Comparison of ENCODE assay signal across 8 cellular contexts in genomic region chr16:89560413-89561194, GRCh38. TPM values are rescaled to one million over a fixed set of nuclear protein-coding genes. Genes with fewer than 3 reads are reported as not detected.
DNase-seq lines count a peak whose midpoint lies in the region; ATAC-seq and TF ChIP-seq lines count a peak whose summit lies in the region.

Gene RPL13 (plus strand): TSS chr16:89560682. CDS start chr16:89560960, 278 bp downstream.

- H3K9me3 ChIP-seq in spleen = no peaks in the 10 kb centered on the region

- intact Hi-C loops in spleen (cut with DNase I; ENCODE audit: low total_unique reads) = no loop called here

- peaks cover 21 to 83% (median 67%) of the 10 kb centered on the region in 6 donors for H3K4me1 ChIP-seq in spleen

- 0 to 1% (median 0%) methylated on average over 20 to 88 of the region's 88 CpGs for WGBS in spleen, 5 donors

- in situ Hi-C loops in GM18951 (cut with MboI; ENCODE audit: low sequenced_read_pairs, unreplicated experiment) = no loop called here

- peak within 1 kb of the TSS; percentile 91 to 99 (median 97) for H3K27ac ChIP-seq in spleen

- peak within 1 kb of the TSS; percentile 72 to 97 (median 80) for H3K4me3 ChIP-seq in spleen

- DNase-seq in AG08396 (ENCODE audit: low spot score) (peak; percentile 98), NCI-H446 (lab: John Stamatoyannopoulos, UW) (peak; percentile 74 to 93), inferior parietal cortex (ENCODE audit: extremely low spot score) (peak; percentile 95), spleen (peak; percentile 98)
- peak; percentile 85 for DNase-seq in activated CD4-positive, CD25-positive, alpha-beta regulatory T cell treated with anti-CD3 and anti-CD28 coated beads, Interleukin-2, amount 50 U/mL, for 16 hours (ENCODE audit: low read depth, low spot score)
- DNase-seq in central memory CD4-positive, alpha-beta T cell = peak; percentile 91

- TF ChIP-seq POLR2A in GM18951 (IDR thresholded peaks at IDR 0.05; ENCODE audit: extremely low read depth, insufficient read depth, insufficient read length) (peak; percentile 99), spleen (IDR thresholded peaks at IDR 0.05) (peak; percentile 50 to 94 (median 71))

- peak in 1 of 11 experiments; percentile 14 for TF ChIP-seq CTCF in spleen (IDR thresholded peaks at IDR 0.05 in 8 of 11, conservative IDR thresholded peaks at IDR 0.05 in 3 of 11)

- peaks cover 0 to 57% (median 41%) of the 10 kb centered on the region in 6 donors for H3K36me3 ChIP-seq in spleen

- no peaks in the 10 kb centered on the region for H3K27me3 ChIP-seq in spleen (replicated peaks in 1 of 7)

- peak; percentile 79 for ATAC-seq in HG03196 (IDR thresholded peaks at IDR 0.05; ENCODE audit: unreplicated experiment)

RNA-seq across cellular contexts. Expression of gene RPL13, which starts in this region (rescaled TPM):
- total RNA-seq in spleen = 1,000 to 10,000 TPM; 2,154 to 6,842 (median 2,799) TPM
- polyA plus RNA-seq in spleen = over 10,000 TPM; 13,171 to 16,278 (median 14,011) TPM

Comparison
In these comparisons a context has a peak if more than half of its experiments do, and no peak if none do; other contexts are left out.
1. Peak in every context shown above with its lines: DNase-seq, ATAC-seq, H3K4me3 ChIP-seq and H3K27ac ChIP-seq.